Comparison of ENCODE assay signal across 8 cellular contexts in genomic region chr5:140557965-140558364, GRCh38. TPM values are rescaled to one million over a fixed set of nuclear protein-coding genes. Genes with fewer than 3 reads are reported as not detected.
DNase-seq lines count a peak whose midpoint lies in the region; FAIRE-seq and TF ChIP-seq lines count a peak whose summit lies in the region.

No MANE protein-coding gene starts in this region.

- no peaks in the 10 kb centered on the region for H3K9me3 ChIP-seq in SK-N-MC (ENCODE audit: low read depth, low read length)
- H3K9me3 ChIP-seq in fibroblast of lung (ENCODE audit: control insufficient read depth, insufficient read depth, low read depth, low read length): no peaks in the 10 kb centered on the region
- H3K9me3 ChIP-seq in skeletal muscle satellite cell (replicated peaks; ENCODE audit: low read length): no peaks in the 10 kb centered on the region

- peak overlapping the region; percentile 75 for H3K4me2 ChIP-seq in fibroblast of lung (ENCODE audit: extremely low read depth, insufficient read depth, low read length)
- peak overlapping the region; percentile 86 for H3K4me2 ChIP-seq in skeletal muscle satellite cell (ENCODE audit: low read length)

- peak overlapping the region; percentile 77 for H3K27ac ChIP-seq in SK-N-MC
- H3K27ac ChIP-seq in fibroblast of lung (ENCODE audit: insufficient read depth, low read length): peak overlapping the region; percentile 81

- H4K20me1 ChIP-seq in fibroblast of lung (ENCODE audit: control insufficient read depth, extremely low read depth, insufficient read depth, low read length): no peaks in the 10 kb centered on the region

- H3K4me1 ChIP-seq in fibroblast of lung (ENCODE audit: control insufficient read depth, extremely low read depth, insufficient read depth, low read length) (no peaks in the 10 kb centered on the region), skeletal muscle satellite cell (ENCODE audit: control insufficient read depth, insufficient read depth, low read length) (peaks cover 35% of the 10 kb centered on the region)

- FAIRE-seq in GM19239 (lab: Jason Lieb, UNC): peak; percentile 48

- H3K79me2 ChIP-seq in fibroblast of lung (ENCODE audit: control insufficient read depth, insufficient read depth, low read length): peaks cover 34% of the 10 kb centered on the region

- TF ChIP-seq CTCF in fibroblast of lung (conservative IDR thresholded peaks at IDR 0.05 in 1 of 2, IDR thresholded peaks at IDR 0.05 in 1 of 2; ENCODE audit: low read depth in 1 of 2, low read length in 2 of 2): no peak
- TF ChIP-seq CTCF in GM13977 (IDR thresholded peaks at IDR 0.05; ENCODE audit: extremely low read depth, insufficient read depth, missing control alignments): no peak

- peak overlapping the region; percentile 96 for H3K4me3 ChIP-seq in SK-N-MC
- H3K4me3 ChIP-seq in fibroblast of lung (replicated peaks in 1 of 4; ENCODE audit: control extremely low read depth in 1 of 4, insufficient read depth in 1 of 4, low read depth in 3 of 4, low read length in 4 of 4): peak overlapping the region in 1 of 4 experiments; percentile 95
- H3K4me3 ChIP-seq in skeletal muscle satellite cell (ENCODE audit: low read length): peak overlapping the region; percentile 95

- no peak overlapping the region for H2AFZ ChIP-seq in fibroblast of lung (ENCODE audit: low read length)

- in situ Hi-C loops in GM13977 (cut with MboI; ENCODE audit: low pct_unique_long_range_greater_than_20kb, low sequenced_read_pairs, unreplicated experiment): no loop called here

- H3K27me3 ChIP-seq in fibroblast of lung (ENCODE audit: control insufficient read depth, insufficient read depth, low read length) (no peaks in the 10 kb centered on the region), skeletal muscle satellite cell (ENCODE audit: control insufficient read depth, insufficient read depth, low read length) (no peaks in the 10 kb centered on the region)

- DNase-seq in GM19239 (ENCODE audit: insufficient read length, low spot score): no peak
- DNase-seq in SK-N-MC (ENCODE audit: low read depth, low spot score): no peak
- DNase-seq in fibroblast of lung (ENCODE audit: low read depth in 2 of 2): no peak
- no peak for DNase-seq in epidermal melanocyte (ENCODE audit: insufficient read length, low spot score)
- DNase-seq in NCI-H526 treated with DMSO at 0.1 percent for 48 hours (lab: John Stamatoyannopoulos, UW): no peak
- DNase-seq in GM13977 (ENCODE audit: low spot score): no peak
- DNase-seq in AG20443 (ENCODE audit: low spot score): no peak

- H3K36me3 ChIP-seq in SK-N-MC (ENCODE audit: insufficient read depth, low read length): peaks cover under 1% of the 10 kb centered on the region; the same call in 1 of the 2 replicates
- H3K36me3 ChIP-seq in fibroblast of lung (ENCODE audit: control insufficient read depth, insufficient read depth, low read length): no peaks in the 10 kb centered on the region
- H3K36me3 ChIP-seq in skeletal muscle satellite cell (ENCODE audit: insufficient read depth, low read length): peaks cover 9% of the 10 kb centered on the region

- H3K9ac ChIP-seq in SK-N-MC (ENCODE audit: insufficient read length) (no peak overlapping the region), fibroblast of lung (ENCODE audit: insufficient read depth, low read length) (no peak overlapping the region), skeletal muscle satellite cell (ENCODE audit: low read depth, low read length) (peak overlapping the region; percentile 99)

RNA-seq across cellular contexts. Expression of gene SRA1, which starts 0.7 kb away (rescaled TPM):
- 28.0 and 39.1 TPM in 2 replicates for total RNA-seq in fibroblast of lung
- 55.5 and 72.3 TPM in 2 replicates for polyA plus RNA-seq in fibroblast of lung
- 47.3 and 57.8 TPM in 2 replicates for polyA plus RNA-seq in fibroblast of lung (2012)
- polyA minus RNA-seq in fibroblast of lung (ENCODE audit: low replicate concordance): 13.7 and 25.4 TPM in 2 replicates
- total RNA-seq in skeletal muscle satellite cell (2012; rRNA removed): 45.6 and 46.3 TPM in 2 replicates

RNA-seq across cellular contexts. Expression of gene APBB3, which starts 6.4 kb away (rescaled TPM):
- 18.0 and 19.8 TPM in 2 replicates for total RNA-seq in fibroblast of lung
- polyA plus RNA-seq in fibroblast of lung: 8.7 and 11.7 TPM in 2 replicates
- 6.0 and 8.6 TPM in 2 replicates for polyA plus RNA-seq in fibroblast of lung (2012)
- polyA minus RNA-seq in fibroblast of lung (ENCODE audit: low replicate concordance): 16.5 and 24.6 TPM in 2 replicates
- 9.9 and 16.4 TPM in 2 replicates for total RNA-seq in skeletal muscle satellite cell (2012; rRNA removed)

RNA-seq across cellular contexts. Expression of gene SLC35A4, which starts 6.7 kb away (rescaled TPM):
- total RNA-seq in fibroblast of lung: 9.0 and 21.5 TPM in 2 replicates
- polyA plus RNA-seq in fibroblast of lung: 79.2 and 111 TPM in 2 replicates
- 60.6 and 73.2 TPM in 2 replicates for polyA plus RNA-seq in fibroblast of lung (2012)
- polyA minus RNA-seq in fibroblast of lung (ENCODE audit: low replicate concordance): 323 and 347 TPM in 2 replicates
- total RNA-seq in skeletal muscle satellite cell (2012; rRNA removed): 15.7 and 19.7 TPM in 2 replicates

RNA-seq across cellular contexts. Expression of gene EIF4EBP3, which starts 10.5 kb away (rescaled TPM):
- total RNA-seq in fibroblast of lung: 1.8 and 2.3 TPM in 2 replicates
- polyA plus RNA-seq in fibroblast of lung: 3.0 and 3.1 TPM in 2 replicates
- polyA plus RNA-seq in fibroblast of lung (2012): 8.2 and 9.5 TPM in 2 replicates
- 6.2 TPM in 1 of 2 replicates, not detected in the other for polyA minus RNA-seq in fibroblast of lung (ENCODE audit: low replicate concordance)
- total RNA-seq in skeletal muscle satellite cell (2012; rRNA removed): 2.0 TPM in 1 of 2 replicates, not detected in the other
